ENCODE assay signal across 21 cellular contexts in the genomic region with DNA sequence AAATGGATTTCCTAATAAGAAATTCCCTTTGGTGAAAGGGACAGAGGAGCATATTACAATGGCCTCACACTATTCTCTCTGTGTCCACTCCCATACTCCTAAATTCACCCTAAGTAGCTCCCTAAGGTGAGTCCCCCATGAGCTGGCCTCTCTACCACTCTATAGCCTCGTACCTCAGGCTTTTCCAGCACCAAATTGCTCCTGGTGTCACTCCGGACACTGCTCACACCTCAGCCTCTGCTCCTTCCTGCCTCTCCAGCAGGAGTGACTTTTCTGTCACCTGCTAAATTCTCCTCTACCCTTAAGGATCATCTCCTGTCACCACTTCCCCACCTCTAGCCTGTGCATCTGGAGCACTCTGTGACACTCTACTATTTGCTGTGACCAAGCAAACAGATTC.
"Had no signal": no experiment of that assay in that cellular context is flagged by ENCODE, and none has a peak within 500 bp of the region (broad histone marks: within the 10 kb centered on the region; RNA-seq: fewer than 3 reads in every experiment).

No MANE protein-coding gene starts in this region.

- H3K36me3 Mint-ChIP-seq: memory B cell had no signal

- DNase-seq: colonic mucosa; cortex of kidney; effector CD8-positive, alpha-beta T cell; effector memory CD8-positive, alpha-beta T cell; endodermal cell; esophagus squamous epithelium; foreskin fibroblast; foreskin melanocyte; gastrocnemius medialis; glutamatergic neuron; head of caudate nucleus; heart right ventricle; hippocampal formation; left cardiac atrium; left lung; left ventricle myocardium superior; lower lobe of right lung; mesendoderm; midbrain had no signal

- H3K4me1 ChIP-seq: colonic mucosa, esophagus squamous epithelium, gastrocnemius medialis, heart right ventricle, left lung, lower lobe of right lung had no signal

- ATAC-seq: effector memory CD8-positive, alpha-beta T cell; gastrocnemius medialis; heart right ventricle; left cardiac atrium; left lung; left ventricle myocardium superior; lower lobe of right lung had no signal

- H3K9me3 ChIP-seq: colonic mucosa, esophagus squamous epithelium, gastrocnemius medialis, heart right ventricle, left lung, lower lobe of right lung had no signal

- H3K4me1 Mint-ChIP-seq: memory B cell had no signal

- H3K27ac Mint-ChIP-seq: dendritic cell treated with granulocyte-macrophage colony-stimulating factor and Interleukin-4, amounts not matched to agents 40 ng/mL and 50 ng/mL, for 4 days; effector memory CD8-positive, alpha-beta T cell; endodermal cell; memory B cell had no signal

- H3K27me3 ChIP-seq: colonic mucosa, esophagus squamous epithelium, gastrocnemius medialis, left lung had no signal

- H3K4me3 ChIP-seq: colonic mucosa, esophagus squamous epithelium, gastrocnemius medialis, heart right ventricle, left lung, lower lobe of right lung had no signal

- H3K27ac ChIP-seq: colonic mucosa, esophagus squamous epithelium, gastrocnemius medialis, heart right ventricle, left lung, lower lobe of right lung had no signal

- H3K27me3 Mint-ChIP-seq: dendritic cell treated with granulocyte-macrophage colony-stimulating factor and Interleukin-4, amounts not matched to agents 40 ng/mL and 50 ng/mL, for 4 days had no signal

- H3K9me3 Mint-ChIP-seq: dendritic cell treated with granulocyte-macrophage colony-stimulating factor and Interleukin-4, amounts not matched to agents 40 ng/mL and 50 ng/mL, for 4 days; effector memory CD8-positive, alpha-beta T cell; endodermal cell had no signal

- H3K4me3 Mint-ChIP-seq: dendritic cell treated with granulocyte-macrophage colony-stimulating factor and Interleukin-4, amounts not matched to agents 40 ng/mL and 50 ng/mL, for 4 days; effector memory CD8-positive, alpha-beta T cell; endodermal cell; memory B cell had no signal

- H3K36me3 ChIP-seq: colonic mucosa, esophagus squamous epithelium, gastrocnemius medialis, heart right ventricle, left lung, lower lobe of right lung had no signal
